In the genomic region with DNA sequence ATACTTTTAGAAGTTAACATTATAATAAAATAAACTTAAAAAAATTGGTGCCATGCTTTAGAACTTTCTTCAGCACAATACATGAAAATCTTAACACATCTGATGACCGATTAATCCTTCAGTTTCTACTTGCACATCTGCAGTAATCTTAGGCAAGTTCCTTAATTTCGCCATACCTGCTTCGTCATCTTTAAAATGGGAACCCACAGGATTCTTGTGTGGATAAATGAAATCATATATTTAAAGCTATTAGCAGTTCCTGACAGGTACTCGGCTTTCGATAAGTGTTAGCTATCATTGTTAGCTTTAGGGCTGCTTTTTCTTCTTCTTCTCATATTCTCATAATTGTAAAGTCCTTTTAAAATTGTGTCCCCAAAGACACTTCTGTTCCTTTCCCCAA, we compare ENCODE assay signal across 8 cellular contexts. TPM values are rescaled to one million over a fixed set of nuclear protein-coding genes. Genes with fewer than 3 reads are reported as not detected.
DNase-seq lines count a peak whose midpoint lies in the region; ATAC-seq and TF ChIP-seq lines count a peak whose summit lies in the region.

No MANE protein-coding gene starts in this region.

- no peaks in the 10 kb centered on the region for H3K9me3 ChIP-seq in PC-3 (ENCODE audit: low read length)

- intact Hi-C loops in PC-3 (cut with micrococcal nuclease): loop anchor here (10.0 kb wide), 1 partner anchor 396 kb away; the partner anchor contains the start of gene CDK6

- no peaks in the 10 kb centered on the region for H3K36me3 Mint-ChIP-seq in progenitor cell of endocrine pancreas (ENCODE audit: insufficient read depth)

- H3K79me2 ChIP-seq in PC-3 (ENCODE audit: low read length): peaks cover 40% of the 10 kb centered on the region

- H3K4me3 Mint-ChIP-seq in progenitor cell of endocrine pancreas (ENCODE audit: low read depth): peak overlapping the region; percentile 92

- CTCF ChIA-PET in PC-3 (lab: Charles Lee): no interaction called here

- H3K27ac ChIP-seq in PC-3 (ENCODE audit: low read length) (peak overlapping the region; percentile 78), epithelial cell of prostate (peak overlapping the region; percentile 93)

- H3K27me3 Mint-ChIP-seq in progenitor cell of endocrine pancreas: no peaks in the 10 kb centered on the region

- TF ChIP-seq CTCF in GM12864 (IDR thresholded peaks at IDR 0.05; ENCODE audit: low read depth, low read length, missing control alignments) (no peak), PC-3 (conservative IDR thresholded peaks at IDR 0.05; ENCODE audit: low read depth, low read length) (no peak), progenitor cell of endocrine pancreas (IDR thresholded peaks at IDR 0.05; ENCODE audit: unreplicated experiment) (no peak)

- no peaks in the 10 kb centered on the region for H4K20me1 ChIP-seq in PC-3 (ENCODE audit: low read length)

- no peaks in the 10 kb centered on the region for H3K9me3 Mint-ChIP-seq in progenitor cell of endocrine pancreas (ENCODE audit: low read depth)

- no peaks in the 10 kb centered on the region for H3K27me3 ChIP-seq in PC-3 (ENCODE audit: low read length)

- no peaks in the 10 kb centered on the region for H3F3A ChIP-seq in PC-3 (ENCODE audit: low read length, unreplicated experiment)

- H3K36me3 ChIP-seq in PC-3 (ENCODE audit: low read depth, low read length): no peaks in the 10 kb centered on the region

- peaks cover 22% of the 10 kb centered on the region for H3K4me1 ChIP-seq in PC-3 (ENCODE audit: insufficient read depth, low read length)

- peaks cover 4% of the 10 kb centered on the region for H3K4me1 Mint-ChIP-seq in progenitor cell of endocrine pancreas (ENCODE audit: low read depth)

- H3K27ac Mint-ChIP-seq in progenitor cell of endocrine pancreas: peak overlapping the region; percentile 97

- DNase-seq in GM12864 (ENCODE audit: low read depth): no peak
- DNase-seq in PC-3: peak; percentile 36
- peak; percentile 12 for DNase-seq in epithelial cell of prostate (ENCODE audit: low read depth, low spot score)
- DNase-seq in progenitor cell of endocrine pancreas (ENCODE audit: low spot score, unreplicated experiment): no peak
- DNase-seq in NCI-H1417 treated with DMSO at 0.1 percent for 48 hours (lab: John Stamatoyannopoulos, UW): no peak
- DNase-seq in activated gamma-delta T cell (lab: John Stamatoyannopoulos, UW): no peak
- no peak for DNase-seq in activated CD8-positive, alpha-beta memory T cell treated with anti-CD3 and anti-CD28 coated beads, Interleukin-2, amount 50 U/mL, for 48 hours

- POLR2A ChIA-PET in PC-3 (lab: Charles Lee; ENCODE audit: unreplicated experiment): interaction anchor here (0.5 to 0.6 kb wide), 2 partner anchors 77 to 1744 kb away, joined by 5 read pairs; no protein-coding TSS in a partner anchor

- peak overlapping the region; percentile 64 for H3K4me3 ChIP-seq in GM12864 (ENCODE audit: low read depth, low read length)
- H3K4me3 ChIP-seq in PC-3 (ENCODE audit: low read length): peak overlapping the region; percentile 86

- no peaks in the 10 kb centered on the region for H3K9me2 ChIP-seq in PC-3 (replicated peaks; ENCODE audit: low read length)

- ATAC-seq in PC-3: no peak
- ATAC-seq in HG03432 (IDR thresholded peaks at IDR 0.05; ENCODE audit: unreplicated experiment): no peak

- peak overlapping the region; percentile 76 for H2AFZ ChIP-seq in PC-3 (ENCODE audit: low read length)

- peak overlapping the region; percentile 81 for H3K4me2 ChIP-seq in PC-3 (ENCODE audit: low read length)

- peak overlapping the region; percentile 77 for H3K9ac ChIP-seq in PC-3 (ENCODE audit: low read length)

- no TSS peak for BruUV-seq in PC-3 (replicated peaks; lab: Mats Ljungman, UMichigan)

RNA-seq across cellular contexts. Expression of gene VPS50, which starts 0.9 kb away (rescaled TPM):
- total RNA-seq in PC-3 (2014; rRNA removed) (10.5 and 16.7 TPM in 2 replicates), progenitor cell of endocrine pancreas (25.9 and 29.9 TPM in 2 replicates)

RNA-seq across cellular contexts. Expression of gene HEPACAM2, which starts 5.0 kb away (rescaled TPM):
- total RNA-seq in PC-3 (2014; rRNA removed) (not detected in 2 replicates), progenitor cell of endocrine pancreas (27.4 and 31.7 TPM in 2 replicates)

Comparison
In these comparisons a context has a peak if more than half of its experiments do, and no peak if none do; other contexts are left out.
1. DNase-seq: peak in PC-3 (single experiment) and epithelial cell of prostate (single experiment); none in GM12864 (single experiment), progenitor cell of endocrine pancreas (single experiment), NCI-H1417 treated with DMSO at 0.1 percent for 48 hours (single experiment), activated gamma-delta T cell (single experiment) and activated CD8-positive, alpha-beta memory T cell treated with anti-CD3 and anti-CD28 coated beads, Interleukin-2, amount 50 U/mL, for 48 hours (single experiment).
2. RNA of gene HEPACAM2, which starts 5.0 kb away (total RNA-seq): 27.4 to 31.7 TPM in progenitor cell of endocrine pancreas; not detected in PC-3; every median in the first group is over 10 times any median in the second.